ENCODE assay signal across 8 cellular contexts in genomic region chr1:181104790-181105133, GRCh38. TPM values are rescaled to one million over a fixed set of nuclear protein-coding genes. Genes with fewer than 3 reads are reported as not detected.
A peak's percentile ranks its signal among the peaks of the same experiment; 100 is the strongest.
DNase-seq lines count a peak whose midpoint lies in the region; ATAC-seq lines count a peak whose summit lies in the region.

No MANE protein-coding gene starts in this region.

- intact Hi-C loops in activated CD4-positive, alpha-beta T cell treated with anti-CD3 and anti-CD28 coated beads, Interleukin-2, amount 10 ng/mL, durations not matched to agents 24 days and 14 days (cut with micrococcal nuclease): loop anchor here (1.0 to 2.0 kb wide), 3 partner anchors 16 to 474 kb away; partner anchors contain the start of gene IER5

- ATAC-seq in HG03442 (IDR thresholded peaks at IDR 0.05; ENCODE audit: unreplicated experiment) (peak; percentile 19), HG03520 (IDR thresholded peaks at IDR 0.05; ENCODE audit: unreplicated experiment) (no peak)
- ATAC-seq in natural killer cell treated with Interleukin-12 subunit alpha and Interleukin-12 subunit beta and Interleukin-15 and Interleukin-18, amount 100 ng/mL, for 72 hours: peak; percentile 1 to 36

- H3K27me3 Mint-ChIP-seq in activated CD4-positive, alpha-beta T cell treated with anti-CD3 and anti-CD28 coated beads, Interleukin-2, amount 10 ng/mL, durations not matched to agents 24 days and 14 days: peaks cover 35% of the 10 kb centered on the region
- peaks cover 4 to 26% of the 10 kb centered on the region in 2 donors for H3K27me3 Mint-ChIP-seq in natural killer cell treated with Interleukin-12 subunit alpha and Interleukin-12 subunit beta and Interleukin-15 and Interleukin-18, amount 100 ng/mL, for 72 hours

- no peaks in the 10 kb centered on the region for H3K9me3 Mint-ChIP-seq in activated CD4-positive, alpha-beta T cell treated with anti-CD3 and anti-CD28 coated beads, Interleukin-2, amount 10 ng/mL, durations not matched to agents 24 days and 14 days
- no peaks in the 10 kb centered on the region for H3K9me3 Mint-ChIP-seq in natural killer cell treated with Interleukin-12 subunit alpha and Interleukin-12 subunit beta and Interleukin-15 and Interleukin-18, amount 100 ng/mL, for 72 hours

- H3K27ac Mint-ChIP-seq in activated CD4-positive, alpha-beta T cell treated with anti-CD3 and anti-CD28 coated beads, Interleukin-2, amount 10 ng/mL, durations not matched to agents 24 days and 14 days: peak overlapping the region; percentile 85
- peak overlapping the region; percentile 70 to 75 for H3K27ac Mint-ChIP-seq in natural killer cell treated with Interleukin-12 subunit alpha and Interleukin-12 subunit beta and Interleukin-15 and Interleukin-18, amount 100 ng/mL, for 72 hours

- peak overlapping the region; percentile 84 for H3K4me3 Mint-ChIP-seq in activated CD4-positive, alpha-beta T cell treated with anti-CD3 and anti-CD28 coated beads, Interleukin-2, amount 10 ng/mL, durations not matched to agents 24 days and 14 days
- H3K4me3 Mint-ChIP-seq in natural killer cell treated with Interleukin-12 subunit alpha and Interleukin-12 subunit beta and Interleukin-15 and Interleukin-18, amount 100 ng/mL, for 72 hours: peak overlapping the region; percentile 90

- no peaks in the 10 kb centered on the region for H3K36me3 Mint-ChIP-seq in activated CD4-positive, alpha-beta T cell treated with anti-CD3 and anti-CD28 coated beads, Interleukin-2, amount 10 ng/mL, durations not matched to agents 24 days and 14 days (ENCODE audit: low read depth)
- no peaks in the 10 kb centered on the region for H3K36me3 Mint-ChIP-seq in natural killer cell treated with Interleukin-12 subunit alpha and Interleukin-12 subunit beta and Interleukin-15 and Interleukin-18, amount 100 ng/mL, for 72 hours

- peaks cover 78% of the 10 kb centered on the region for H3K4me1 Mint-ChIP-seq in activated CD4-positive, alpha-beta T cell treated with anti-CD3 and anti-CD28 coated beads, Interleukin-2, amount 10 ng/mL, durations not matched to agents 24 days and 14 days
- peaks cover 45 to 47% of the 10 kb centered on the region in 2 donors for H3K4me1 Mint-ChIP-seq in natural killer cell treated with Interleukin-12 subunit alpha and Interleukin-12 subunit beta and Interleukin-15 and Interleukin-18, amount 100 ng/mL, for 72 hours (ENCODE audit: low read depth in 2 of 2)

- DNase-seq in NCI-H345 (lab: John Stamatoyannopoulos, UW) (peak; percentile 47), NCI-H345 treated with DMSO at 0.1 percent for 48 hours (lab: John Stamatoyannopoulos, UW; ENCODE audit: unreplicated experiment) (no peak), SIG-M5 treated with dmso at 0.1 percent for 504 hours (lab: John Stamatoyannopoulos, UW; ENCODE audit: unreplicated experiment) (no peak)
- DNase-seq in activated CD4-positive, alpha-beta T cell treated with anti-CD3 and anti-CD28 coated beads, Interleukin-2, amount 10 ng/mL, durations not matched to agents 24 days and 14 days: peak; percentile 83
- peak; percentile 43 for DNase-seq in effector CD4-positive, alpha-beta T cell
- no peak for DNase-seq in natural killer cell treated with Interleukin-12 subunit alpha and Interleukin-12 subunit beta and Interleukin-15 and Interleukin-18, amount 100 ng/mL, for 72 hours (ENCODE audit: low spot score)

RNA-seq across cellular contexts. Expression of gene IER5, which starts 16.3 kb away (rescaled TPM):
- total RNA-seq in activated CD4-positive, alpha-beta T cell treated with anti-CD3 and anti-CD28 coated beads, Interleukin-2, amount 10 ng/mL, durations not matched to agents 24 days and 14 days: 48.3 and 48.6 TPM in 2 replicates
- total RNA-seq in natural killer cell treated with Interleukin-12 subunit alpha and Interleukin-12 subunit beta and Interleukin-15 and Interleukin-18, amount 100 ng/mL, for 72 hours: 10 to 100 TPM; 57.1 to 91.7 TPM

Comparison
In these comparisons a context has a peak if more than half of its experiments do, and no peak if none do; other contexts are left out.
1. DNase-seq: peak in NCI-H345 (single experiment), activated CD4-positive, alpha-beta T cell treated with anti-CD3 and anti-CD28 coated beads, Interleukin-2, amount 10 ng/mL, durations not matched to agents 24 days and 14 days (single experiment) and effector CD4-positive, alpha-beta T cell (single experiment); none in NCI-H345 treated with DMSO at 0.1 percent for 48 hours (single experiment), natural killer cell treated with Interleukin-12 subunit alpha and Interleukin-12 subunit beta and Interleukin-15 and Interleukin-18, amount 100 ng/mL, for 72 hours (single experiment) and SIG-M5 treated with dmso at 0.1 percent for 504 hours (single experiment).